ENCODE assay signal across 6 cellular contexts in genomic region chr10:118255355-118255754, GRCh38.
"Had no signal": no experiment of that assay in that cellular context is flagged by ENCODE, and none has a peak within 500 bp of the region (broad histone marks: within the 10 kb centered on the region; RNA-seq: fewer than 3 reads in every experiment).

No MANE protein-coding gene starts in this region.

- H3K27ac Mint-ChIP-seq: GM23338, H9, IgD-negative memory B cell had no signal

- DNase-seq: H9, HCEC 1CT had no signal

- H3K4me3 Mint-ChIP-seq: GM23338, H9, IgD-negative memory B cell had no signal

- H3K4me3 ChIP-seq: GM23338 had no signal

- H3K9me3 Mint-ChIP-seq: GM23338, H9, IgD-negative memory B cell had no signal

- H3K4me1 Mint-ChIP-seq: IgD-negative memory B cell had no signal

- ATAC-seq: GM23338, HepG2 had no signal

- H3K27ac ChIP-seq: HL-60 had no signal
